Comparison of ENCODE assay signal across 8 cellular contexts in the genomic region with DNA sequence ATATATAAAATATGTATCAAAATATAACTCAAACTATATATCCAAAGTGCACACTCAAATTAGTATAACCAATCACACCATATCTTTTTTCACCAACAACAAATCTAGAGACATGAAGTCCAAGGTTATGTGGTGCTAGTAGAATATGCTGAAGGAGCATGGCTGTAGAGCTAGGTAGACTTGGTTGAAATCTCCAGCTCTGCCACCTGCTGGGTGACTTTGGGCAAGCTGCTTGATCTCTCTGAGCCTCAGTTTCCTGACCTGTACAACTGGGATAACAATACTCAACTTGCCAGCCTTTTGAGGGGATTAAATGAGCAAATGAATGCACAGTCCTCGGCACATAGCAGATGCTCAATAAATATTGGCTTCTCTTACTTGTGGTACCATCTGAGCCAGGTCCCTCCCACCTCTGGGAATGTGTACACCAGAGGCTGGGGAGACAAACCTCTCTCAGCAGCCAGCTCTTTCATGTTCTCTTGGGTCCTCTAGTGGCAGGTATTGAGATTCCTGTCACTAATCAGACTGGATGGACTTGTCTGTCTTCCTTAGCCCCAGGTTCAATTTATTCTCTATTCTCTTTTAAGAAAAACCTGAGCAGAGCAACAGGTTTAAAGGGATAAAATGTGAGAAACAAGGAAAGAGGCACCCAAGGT.
DNase-seq lines count a peak whose midpoint lies in the region; ATAC-seq and TF ChIP-seq lines count a peak whose summit lies in the region.

No MANE protein-coding gene starts in this region.

- intact Hi-C loops in naive thymus-derived CD4-positive, alpha-beta T cell (cut with micrococcal nuclease), result no loop called here

- no peak overlapping the region for H3K4me2 ChIP-seq in DOHH2 (ENCODE audit: low read length)

- ATAC-seq in stimulated activated effector memory CD8-positive, alpha-beta T cell treated with anti-CD3 and anti-CD28 coated beads, Interleukin-12 subunit alpha, Interleukin-12 subunit beta, amount 100 ng/mL, for 72 hours, result no peak
- ATAC-seq in naive thymus-derived CD4-positive, alpha-beta T cell, result no peak

- H3K9me3 ChIP-seq in DOHH2 (ENCODE audit: control insufficient read depth, insufficient read depth, low read length), result no peaks in the 10 kb centered on the region
- H3K9me3 ChIP-seq in naive thymus-derived CD4-positive, alpha-beta T cell (ENCODE audit: control insufficient read depth in 2 of 3, low read length in 3 of 3), result no peaks in the 10 kb centered on the region

- no peaks in the 10 kb centered on the region for H3K36me3 ChIP-seq in DOHH2 (ENCODE audit: control insufficient read depth, low read length)
- no peaks in the 10 kb centered on the region for H3K36me3 ChIP-seq in naive thymus-derived CD4-positive, alpha-beta T cell (ENCODE audit: control insufficient read depth in 2 of 3, insufficient read depth in 3 of 3, low read length in 3 of 3)

- H3K9me2 ChIP-seq in DOHH2 (replicated peaks; ENCODE audit: control insufficient read depth, low read length), result no peaks in the 10 kb centered on the region

- H3K27ac ChIP-seq in DOHH2 (ENCODE audit: low read depth, low read length), result no peak overlapping the region
- no peak overlapping the region for H3K27ac ChIP-seq in naive thymus-derived CD4-positive, alpha-beta T cell (ENCODE audit: low read depth, low read length)

- no peaks in the 10 kb centered on the region for H3K79me2 ChIP-seq in DOHH2 (ENCODE audit: control insufficient read depth, low read length)

- no peaks in the 10 kb centered on the region for H3K4me1 Mint-ChIP-seq in mesothelial cell of epicardium
- H3K4me1 Mint-ChIP-seq in stimulated activated effector memory CD8-positive, alpha-beta T cell treated with anti-CD3 and anti-CD28 coated beads, Interleukin-12 subunit alpha, Interleukin-12 subunit beta, amount 100 ng/mL, for 72 hours, result no peaks in the 10 kb centered on the region
- peaks cover 0 to 2% (median 0%) of the 10 kb centered on the region in 7 donors for H3K4me1 Mint-ChIP-seq in naive thymus-derived CD4-positive, alpha-beta T cell

- CTCF ChIA-PET in naive thymus-derived CD4-positive, alpha-beta T cell (lab: Charles Lee), result no interaction called here

- POLR2A ChIA-PET in naive thymus-derived CD4-positive, alpha-beta T cell (lab: Charles Lee), result no interaction called here

- H3K4me3 Mint-ChIP-seq in mesothelial cell of epicardium, result no peak overlapping the region
- H3K4me3 Mint-ChIP-seq in stimulated activated effector memory CD8-positive, alpha-beta T cell treated with anti-CD3 and anti-CD28 coated beads, Interleukin-12 subunit alpha, Interleukin-12 subunit beta, amount 100 ng/mL, for 72 hours, result no peak overlapping the region
- no peak overlapping the region for H3K4me3 Mint-ChIP-seq in naive thymus-derived CD4-positive, alpha-beta T cell

- H3K36me3 Mint-ChIP-seq in mesothelial cell of epicardium, result no peaks in the 10 kb centered on the region
- H3K36me3 Mint-ChIP-seq in stimulated activated effector memory CD8-positive, alpha-beta T cell treated with anti-CD3 and anti-CD28 coated beads, Interleukin-12 subunit alpha, Interleukin-12 subunit beta, amount 100 ng/mL, for 72 hours, result no peaks in the 10 kb centered on the region
- no peaks in the 10 kb centered on the region for H3K36me3 Mint-ChIP-seq in naive thymus-derived CD4-positive, alpha-beta T cell

- DNase-seq in NCI-H2196 treated with DMSO at 0.1 percent for 48 hours (lab: John Stamatoyannopoulos, UW; ENCODE audit: unreplicated experiment) (peak; percentile 17), choroid plexus epithelial cell (ENCODE audit: low read depth) (peak; percentile 76), mesothelial cell of epicardium (ENCODE audit: low spot score in 2 of 2, unreplicated experiment in 2 of 2) (no peak), COLO668 (lab: John Stamatoyannopoulos, UW; ENCODE audit: unreplicated experiment) (no peak), DMS114 treated with DMSO at 0.1 percent for 48 hours (lab: John Stamatoyannopoulos, UW; ENCODE audit: unreplicated experiment) (no peak)
- no peak for DNase-seq in stimulated activated effector memory CD8-positive, alpha-beta T cell treated with anti-CD3 and anti-CD28 coated beads, Interleukin-12 subunit alpha, Interleukin-12 subunit beta, amount 100 ng/mL, for 72 hours (ENCODE audit: low spot score in 2 of 2)
- DNase-seq in naive thymus-derived CD4-positive, alpha-beta T cell, result no peak

- no peak overlapping the region for H3K27ac Mint-ChIP-seq in mesothelial cell of epicardium
- H3K27ac Mint-ChIP-seq in stimulated activated effector memory CD8-positive, alpha-beta T cell treated with anti-CD3 and anti-CD28 coated beads, Interleukin-12 subunit alpha, Interleukin-12 subunit beta, amount 100 ng/mL, for 72 hours, result no peak overlapping the region
- no peak overlapping the region for H3K27ac Mint-ChIP-seq in naive thymus-derived CD4-positive, alpha-beta T cell

- H3K27me3 Mint-ChIP-seq in mesothelial cell of epicardium (ENCODE audit: low read depth), result peaks cover 23% of the 10 kb centered on the region
- peaks cover 0 to 4% (median 0%) of the 10 kb centered on the region in 5 donors for H3K27me3 Mint-ChIP-seq in naive thymus-derived CD4-positive, alpha-beta T cell

- H3K27me3 ChIP-seq in DOHH2 (ENCODE audit: control insufficient read depth, low read length), result no peaks in the 10 kb centered on the region
- no peaks in the 10 kb centered on the region for H3K27me3 ChIP-seq in naive thymus-derived CD4-positive, alpha-beta T cell (ENCODE audit: control insufficient read depth in 2 of 2, insufficient read depth in 2 of 2, low read length in 2 of 2)

- TF ChIP-seq CTCF in DOHH2 (IDR thresholded peaks at IDR 0.05; ENCODE audit: low read depth, low read length, poor library complexity, severe bottlenecking) (peak; percentile 42), choroid plexus epithelial cell (conservative IDR thresholded peaks at IDR 0.05; ENCODE audit: low read depth, low read length) (peak; percentile 65), mesothelial cell of epicardium (IDR thresholded peaks at IDR 0.05; ENCODE audit: unreplicated experiment) (peak; percentile 14)

- no peaks in the 10 kb centered on the region for H3K9me3 Mint-ChIP-seq in mesothelial cell of epicardium
- no peaks in the 10 kb centered on the region for H3K9me3 Mint-ChIP-seq in stimulated activated effector memory CD8-positive, alpha-beta T cell treated with anti-CD3 and anti-CD28 coated beads, Interleukin-12 subunit alpha, Interleukin-12 subunit beta, amount 100 ng/mL, for 72 hours
- H3K9me3 Mint-ChIP-seq in naive thymus-derived CD4-positive, alpha-beta T cell, result peaks cover 0 to 4% (median under 1%) of the 10 kb centered on the region in 11 donors

- no peaks in the 10 kb centered on the region for H4K20me1 ChIP-seq in DOHH2 (ENCODE audit: control insufficient read depth, insufficient read depth, low read depth, low read length)

- H3F3A ChIP-seq in DOHH2 (ENCODE audit: control insufficient read depth, insufficient read depth), result no peaks in the 10 kb centered on the region

- H3K4me1 ChIP-seq in DOHH2 (ENCODE audit: control insufficient read depth, low read length), result no peaks in the 10 kb centered on the region
- no peaks in the 10 kb centered on the region for H3K4me1 ChIP-seq in naive thymus-derived CD4-positive, alpha-beta T cell (ENCODE audit: control insufficient read depth in 2 of 2, insufficient read depth in 2 of 2, low read length in 2 of 2)

- no peak overlapping the region for H3K4me3 ChIP-seq in DOHH2 (ENCODE audit: low read length)
- no peak overlapping the region for H3K4me3 ChIP-seq in choroid plexus epithelial cell (ENCODE audit: low read depth, low read length)
- H3K4me3 ChIP-seq in naive thymus-derived CD4-positive, alpha-beta T cell (ENCODE audit: low read length), result no peak overlapping the region

Comparison
In these comparisons a context has a peak if more than half of its experiments do, and no peak if none do; other contexts are left out.
1. CTCF ChIP-seq: peak in every context shown above with its lines; median percentile 65 in choroid plexus epithelial cell; 42 in DOHH2; 14 in mesothelial cell of epicardium.
2. DNase-seq: peak in NCI-H2196 treated with DMSO at 0.1 percent for 48 hours (single experiment) and choroid plexus epithelial cell (single experiment); none in mesothelial cell of epicardium (0 of 2), COLO668 (single experiment), stimulated activated effector memory CD8-positive, alpha-beta T cell treated with anti-CD3 and anti-CD28 coated beads, Interleukin-12 subunit alpha, Interleukin-12 subunit beta, amount 100 ng/mL, for 72 hours (0 of 2), naive thymus-derived CD4-positive, alpha-beta T cell (0 of 9) and DMS114 treated with DMSO at 0.1 percent for 48 hours (single experiment).